ENCODE assay signal across 8 cellular contexts in the genomic region with DNA sequence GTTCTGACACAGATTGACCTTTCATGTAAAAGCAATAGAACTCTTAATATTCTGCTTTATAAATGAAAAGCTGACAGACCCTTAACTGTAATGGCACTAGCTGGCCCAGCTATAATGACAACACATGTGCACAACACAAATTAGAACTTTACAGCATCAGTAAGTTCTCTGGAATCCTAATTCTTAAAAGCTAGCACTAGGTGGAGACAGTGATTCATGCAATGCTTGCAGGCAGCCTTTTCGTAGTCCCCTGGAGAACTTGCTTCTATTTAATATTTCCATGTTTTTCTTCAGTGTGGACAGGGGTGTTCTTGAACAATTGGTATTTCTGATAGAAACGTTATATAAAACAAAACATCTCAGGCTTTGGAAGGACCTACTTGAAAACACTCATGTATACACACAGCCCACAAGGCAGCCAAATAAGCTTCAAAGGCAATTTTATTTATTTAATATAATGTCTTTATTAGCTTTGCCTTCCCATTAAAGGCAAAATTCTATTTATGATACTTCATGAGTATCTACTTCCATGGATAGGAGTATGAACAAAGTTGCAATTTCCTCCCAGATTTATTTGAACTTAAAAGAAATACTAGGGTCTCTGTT.
DNase-seq lines count a peak whose midpoint lies in the region; ATAC-seq and TF ChIP-seq lines count a peak whose summit lies in the region.

No MANE protein-coding gene starts in this region.

- no peaks in the 10 kb centered on the region for H3K4me1 Mint-ChIP-seq in endothelial cell (ENCODE audit: unreplicated experiment)

- DNase-seq in A172 (ENCODE audit: low spot score) (peak; percentile 53), NCI-H526 treated with DMSO at 0.1 percent for 48 hours (lab: John Stamatoyannopoulos, UW) (peak; percentile 56), endothelial cell (ENCODE audit: low spot score) (no peak), renal cortical epithelial cell (ENCODE audit: low read depth) (peak; percentile 70), spleen (no peak), left ventricle myocardium superior (no peak)

- no peaks in the 10 kb centered on the region for H3K27me3 Mint-ChIP-seq in endothelial cell (ENCODE audit: unreplicated experiment)

- ATAC-seq in GM19351 (IDR thresholded peaks at IDR 0.05; ENCODE audit: unreplicated experiment), result peak; percentile 52
- no peak for ATAC-seq in GM21360 (IDR thresholded peaks at IDR 0.05; ENCODE audit: unreplicated experiment)
- no peak for ATAC-seq in left ventricle myocardium superior

- no peak for TF ChIP-seq POLR2A in spleen (IDR thresholded peaks at IDR 0.05)

- no peaks in the 10 kb centered on the region for H3K9me3 ChIP-seq in spleen

- intact Hi-C loops in spleen (cut with DNase I; ENCODE audit: low total_unique reads) (no loop called here), left ventricle myocardium superior (cut with micrococcal nuclease) (no loop called here)

- H3K36me3 ChIP-seq in spleen, result no peaks in the 10 kb centered on the region

- H3K27me3 ChIP-seq in spleen (replicated peaks in 1 of 7), result no peaks in the 10 kb centered on the region

- no peak overlapping the region for H3K4me3 Mint-ChIP-seq in endothelial cell (ENCODE audit: unreplicated experiment)

- WGBS in spleen, 5 donors, result 3 to 12% (median 5%) methylated on average over 2 of the region's 2 CpGs

- H3K27ac ChIP-seq in spleen, result no peak overlapping the region

- H3K36me3 Mint-ChIP-seq in endothelial cell (ENCODE audit: low read depth, unreplicated experiment), result no peaks in the 10 kb centered on the region

- no peak overlapping the region for H3K4me3 ChIP-seq in spleen

- no peaks in the 10 kb centered on the region for H3K9me3 Mint-ChIP-seq in endothelial cell (ENCODE audit: unreplicated experiment)

- no peak overlapping the region for H3K27ac Mint-ChIP-seq in endothelial cell (ENCODE audit: unreplicated experiment)

- peak; percentile 24 for TF ChIP-seq CTCF in endothelial cell (IDR thresholded peaks at IDR 0.05; ENCODE audit: unreplicated experiment)
- no peak for TF ChIP-seq CTCF in spleen (IDR thresholded peaks at IDR 0.05 in 8 of 11, conservative IDR thresholded peaks at IDR 0.05 in 3 of 11)

- H3K4me1 ChIP-seq in spleen, result no peaks in the 10 kb centered on the region

Comparison
In these comparisons a context has a peak if more than half of its experiments do, and no peak if none do; other contexts are left out.
1. DNase-seq: peak in A172 (single experiment), NCI-H526 treated with DMSO at 0.1 percent for 48 hours (single experiment) and renal cortical epithelial cell (single experiment); none in endothelial cell (single experiment), spleen (single experiment) and left ventricle myocardium superior (single experiment).